ENCODE assay signal across 1 cellular context in the genomic region with DNA sequence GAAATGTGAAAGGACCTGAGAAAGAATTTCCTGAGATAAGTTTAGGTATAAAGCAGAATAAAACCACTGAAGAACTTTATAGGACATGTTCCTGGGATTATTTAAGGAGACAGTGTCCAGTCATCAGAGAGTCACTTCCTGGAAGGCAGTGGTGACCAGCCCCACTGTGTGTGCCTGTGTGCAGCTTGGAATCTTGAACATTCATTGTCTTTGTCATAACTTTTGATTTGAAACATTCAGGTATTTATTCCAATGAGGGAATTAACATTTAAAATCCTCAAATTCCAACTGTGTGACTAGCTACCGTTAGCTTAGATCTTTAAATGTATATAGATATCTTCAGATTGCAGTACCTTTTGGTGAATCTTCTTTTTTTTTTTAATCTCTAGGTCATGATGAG.
TF ChIP-seq lines count a peak whose summit lies in the region.

No MANE protein-coding gene starts in this region.

TF ChIP-seq in IMR-90, 13 proteins besides CTCF, POLR2A, EP300 and RAD21 (continued from another document):
- TF ChIP-seq, protein P1, sequence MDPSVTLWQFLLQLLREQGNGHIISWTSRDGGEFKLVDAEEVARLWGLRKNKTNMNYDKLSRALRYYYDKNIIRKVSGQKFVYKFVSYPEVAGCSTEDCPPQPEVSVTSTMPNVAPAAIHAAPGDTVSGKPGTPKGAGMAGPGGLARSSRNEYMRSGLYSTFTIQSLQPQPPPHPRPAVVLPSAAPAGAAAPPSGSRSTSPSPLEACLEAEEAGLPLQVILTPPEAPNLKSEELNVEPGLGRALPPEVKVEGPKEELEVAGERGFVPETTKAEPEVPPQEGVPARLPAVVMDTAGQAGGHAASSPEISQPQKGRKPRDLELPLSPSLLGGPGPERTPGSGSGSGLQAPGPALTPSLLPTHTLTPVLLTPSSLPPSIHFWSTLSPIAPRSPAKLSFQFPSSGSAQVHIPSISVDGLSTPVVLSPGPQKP (IDR thresholded peaks at IDR 0.05; ENCODE audit: borderline replicate concordance, low read depth, low read length), result no peak
